10 cellular contexts compared by ENCODE assay signal in genomic region chr17:43517615-43518386, GRCh38. TPM values are rescaled to one million over a fixed set of nuclear protein-coding genes. Genes with fewer than 3 reads are reported as not detected.
DNase-seq lines count a peak whose midpoint lies in the region; ATAC-seq and TF ChIP-seq lines count a peak whose summit lies in the region.
"Had no signal": no experiment of that assay in that cellular context is flagged by ENCODE, and none has a peak within 500 bp of the region (broad histone marks: within the 10 kb centered on the region; RNA-seq: fewer than 3 reads in every experiment).

No MANE protein-coding gene starts in this region.

- H3K4me2 ChIP-seq in IMR-90 (ENCODE audit: low read depth, low read length) = no peak overlapping the region

- H3K27ac ChIP-seq in ACC112 (ENCODE audit: low read depth, low read length) (peak overlapping the region; percentile 82), IMR-90 (ENCODE audit: insufficient read depth, low read length) (no peak overlapping the region)
- H3K27ac ChIP-seq in naive thymus-derived CD4-positive, alpha-beta T cell (ENCODE audit: low read depth, low read length) = no peak overlapping the region

- no peak overlapping the region for H4K91ac ChIP-seq in IMR-90 (ENCODE audit: insufficient read depth, low read depth, low read length)

- H3K9me3 ChIP-seq in IMR-90 (ENCODE audit: control insufficient read depth, insufficient read depth, low read length) = no peaks in the 10 kb centered on the region
- no peaks in the 10 kb centered on the region for H3K9me3 ChIP-seq in naive thymus-derived CD4-positive, alpha-beta T cell (ENCODE audit: control insufficient read depth in 2 of 3, low read length in 3 of 3)

- no peak for TF ChIP-seq CTCF in IMR-90 (conservative IDR thresholded peaks at IDR 0.05; ENCODE audit: low read depth, low read length)
- no peak for TF ChIP-seq CTCF in fibroblast of pulmonary artery (IDR thresholded peaks at IDR 0.05; ENCODE audit: low read length, missing control alignments)

- no peak for TF ChIP-seq POLR2A in IMR-90 (IDR thresholded peaks at IDR 0.05; ENCODE audit: low read depth, low read length)

- DNase-seq in IMR-90 = peak; percentile 67
- peak; percentile 72 for DNase-seq in fibroblast of pulmonary artery (ENCODE audit: low read depth)
- no peak for DNase-seq in activated effector memory CD4-positive, alpha-beta T cell treated with anti-CD3 and anti-CD28 coated beads, Interleukin-2, amount 50 U/mL, for 16 hours
- DNase-seq in naive thymus-derived CD4-positive, alpha-beta T cell = no peak
- DNase-seq: CD8-positive, alpha-beta T cell had no signal

- CTCF ChIA-PET in IMR-90 (lab: Yijun Ruan, JAX) = interaction anchor here (1.1 kb wide), 1 partner anchor 156 kb away, joined by 4 read pairs; no protein-coding TSS in a partner anchor
- CTCF ChIA-PET in naive thymus-derived CD4-positive, alpha-beta T cell (lab: Charles Lee) = interaction anchor here (0.7 kb wide), 1 partner anchor 10 kb away, joined by 3 read pairs; no protein-coding TSS in a partner anchor

- H3K18ac ChIP-seq in IMR-90 (ENCODE audit: low read depth, low read length) = no peak overlapping the region

- peaks cover 8% of the 10 kb centered on the region in 2 experiments for H3K79me1 ChIP-seq in IMR-90 (ENCODE audit: low read depth in 1 of 2, low read length in 2 of 2)

- H3K4ac ChIP-seq in IMR-90 (ENCODE audit: low read depth, low read length) = no peak overlapping the region

- intact Hi-C loops in IMR-90 (cut with micrococcal nuclease) = loop anchor here (10.0 kb wide), 1 partner anchor 303 kb away; the partner anchor contains the start of gene TMEM106A
- intact Hi-C loops in naive thymus-derived CD4-positive, alpha-beta T cell (cut with micrococcal nuclease) = no loop called here

- H4K20me1 ChIP-seq in IMR-90 (ENCODE audit: insufficient read depth, low read length) = 0 out of 2 replicates have a peak, but pooled peaks cover 3% of the 10 kb centered on the region

- 100% methylated on average over 1 of the region's 8 CpGs; no CpG with 5 or more reads in 1 of the 2 experiments for WGBS in IMR-90 (ENCODE audit: extremely low coverage in 2 of 2, insufficient read length in 1 of 2), 2 experiments

- peaks cover 36% of the 10 kb centered on the region for H3K36me3 ChIP-seq in ACC112 (ENCODE audit: insufficient read depth, low read length)
- H3K36me3 ChIP-seq in IMR-90 (ENCODE audit: control insufficient read depth, insufficient read depth, low read length) = peaks cover 40% of the 10 kb centered on the region
- H3K36me3 ChIP-seq in naive thymus-derived CD4-positive, alpha-beta T cell (ENCODE audit: control insufficient read depth in 2 of 3, insufficient read depth in 3 of 3, low read length in 3 of 3) = peaks cover 22 to 94% (median 25%) of the 10 kb centered on the region in 3 experiments

- H3K27ac Mint-ChIP-seq in naive thymus-derived CD4-positive, alpha-beta T cell = no peak overlapping the region
- H3K27ac Mint-ChIP-seq: CD8-positive, alpha-beta T cell had no signal

- no peak overlapping the region for H2BK20ac ChIP-seq in IMR-90 (ENCODE audit: low read depth, low read length)

- no peaks in the 10 kb centered on the region for H3K9me1 ChIP-seq in IMR-90 (ENCODE audit: insufficient read depth, low read length)

- H3K4me1 Mint-ChIP-seq in naive thymus-derived CD4-positive, alpha-beta T cell = peaks cover 0 to 3% (median 0%) of the 10 kb centered on the region in 7 donors

- H3K4me1 ChIP-seq in ACC112 (ENCODE audit: control insufficient read depth, insufficient read depth, low read length, unreplicated experiment) (peaks cover 19% of the 10 kb centered on the region), IMR-90 (ENCODE audit: control insufficient read depth, insufficient read depth, low read length) (peaks cover 2% of the 10 kb centered on the region; the same call in 1 of the 2 replicates)
- H3K4me1 ChIP-seq in naive thymus-derived CD4-positive, alpha-beta T cell (ENCODE audit: control insufficient read depth in 2 of 2, insufficient read depth in 2 of 2, low read length in 2 of 2) = no peaks in the 10 kb centered on the region

- peaks cover 15 to 58% (median 32%) of the 10 kb centered on the region in 5 donors for H3K36me3 Mint-ChIP-seq in naive thymus-derived CD4-positive, alpha-beta T cell

- no peak overlapping the region for H3K14ac ChIP-seq in IMR-90 (replicated peaks; ENCODE audit: low read depth, low read length)

- H2AK5ac ChIP-seq in IMR-90 (ENCODE audit: low read depth, low read length) = no peak overlapping the region

- no peaks in the 10 kb centered on the region for H3K9me3 Mint-ChIP-seq in naive thymus-derived CD4-positive, alpha-beta T cell
- H3K9me3 Mint-ChIP-seq: CD8-positive, alpha-beta T cell had no signal

- peak; percentile 76 for ATAC-seq in GM18868 (IDR thresholded peaks at IDR 0.05; ENCODE audit: unreplicated experiment)
- peak; percentile 71 for ATAC-seq in IMR-90 (ENCODE audit: low read depth)
- no peak for ATAC-seq in HG02970 (IDR thresholded peaks at IDR 0.05; ENCODE audit: low FRiP score, unreplicated experiment)
- no peak for ATAC-seq in GM21825 (IDR thresholded peaks at IDR 0.05; ENCODE audit: unreplicated experiment)
- ATAC-seq in naive thymus-derived CD4-positive, alpha-beta T cell = no peak
- ATAC-seq: CD8-positive, alpha-beta T cell; HCT116 had no signal

- H3K4me3 ChIP-seq in ACC112 (ENCODE audit: low read depth, low read length) (peak overlapping the region; percentile 11; the same call in 1 of the 2 replicates), IMR-90 (ENCODE audit: insufficient read depth, low read depth, low read length) (no peak overlapping the region), fibroblast of pulmonary artery (replicated peaks; ENCODE audit: low read depth, low read length) (no peak overlapping the region)
- H3K4me3 ChIP-seq in naive thymus-derived CD4-positive, alpha-beta T cell (ENCODE audit: low read length) = no peak overlapping the region

- H4K5ac ChIP-seq in IMR-90 (ENCODE audit: low read depth, low read length) = no peak overlapping the region

- no peak overlapping the region for H2BK15ac ChIP-seq in IMR-90 (ENCODE audit: low read depth, low read length)

- H3K27me3 ChIP-seq in ACC112 (ENCODE audit: insufficient read depth, low read length) (no peaks in the 10 kb centered on the region), IMR-90 (ENCODE audit: control insufficient read depth, insufficient read depth, low read length) (no peaks in the 10 kb centered on the region)
- H3K27me3 ChIP-seq in naive thymus-derived CD4-positive, alpha-beta T cell (ENCODE audit: control insufficient read depth in 2 of 2, insufficient read depth in 2 of 2, low read length in 2 of 2) = no peaks in the 10 kb centered on the region

- H3K79me2 ChIP-seq in ACC112 (ENCODE audit: control insufficient read depth, insufficient read depth, low read length, unreplicated experiment) = no peaks in the 10 kb centered on the region

- H3K23ac ChIP-seq in IMR-90 (ENCODE audit: low read depth, low read length) = no peak overlapping the region

- no peak overlapping the region for H3K9ac ChIP-seq in IMR-90 (ENCODE audit: low read depth, low read length)

- no peak overlapping the region for H3K56ac ChIP-seq in IMR-90 (ENCODE audit: extremely low read depth, insufficient read depth, low read length)

- H2BK5ac ChIP-seq in IMR-90 (ENCODE audit: low read depth, low read length, poor library complexity, severe bottlenecking) = no peak overlapping the region

- no peaks in the 10 kb centered on the region for H3K27me3 Mint-ChIP-seq in naive thymus-derived CD4-positive, alpha-beta T cell

- no peak overlapping the region for H4K8ac ChIP-seq in IMR-90 (ENCODE audit: low read depth in 2 of 2, low read length in 2 of 2)

- H2BK120ac ChIP-seq in IMR-90 (ENCODE audit: low read depth, low read length) = no peak overlapping the region

- H3K4me3 Mint-ChIP-seq in naive thymus-derived CD4-positive, alpha-beta T cell = no peak overlapping the region
- H3K4me3 Mint-ChIP-seq: CD8-positive, alpha-beta T cell had no signal

- H2AFZ ChIP-seq in ACC112 (ENCODE audit: low read length, unreplicated experiment) (no peak overlapping the region), IMR-90 (replicated peaks; ENCODE audit: low read length, poor library complexity) (no peak overlapping the region)

- POLR2A ChIA-PET in IMR-90 (lab: Charles Lee; ENCODE audit: unreplicated experiment) = no interaction called here
- POLR2A ChIA-PET in naive thymus-derived CD4-positive, alpha-beta T cell (lab: Charles Lee) = no interaction called here

- no TSS peak for BruUV-seq in IMR-90 (replicated peaks; lab: Mats Ljungman, UMichigan)

- dilution Hi-C loops in IMR-90 (cut with HindIII; ENCODE audit: low sequenced_read_pairs, unreplicated experiment) = no loop called here

- in situ Hi-C loops in IMR-90 (cut with MboI; ENCODE audit: low sequenced_read_pairs) = no loop called here

- no peak overlapping the region for H2AK9ac ChIP-seq in IMR-90 (replicated peaks; ENCODE audit: low read depth, low read length, poor library complexity)

- 0 out of 2 replicates have a peak, but pooled peaks have one; percentile 3 for TF ChIP-seq RAD21 in IMR-90 (IDR thresholded peaks at IDR 0.05; ENCODE audit: low read length)

TF ChIP-seq in IMR-90, 13 proteins besides CTCF, POLR2A, EP300 and RAD21 (continues in another document):
- TF ChIP-seq CEBPB (IDR thresholded peaks at IDR 0.05; ENCODE audit: low read depth, low read length) (no peak), NFE2L2 (IDR thresholded peaks at IDR 0.05; ENCODE audit: low read depth, low read length) (no peak), SMC3 (IDR thresholded peaks at IDR 0.05; ENCODE audit: low read depth, low read length) (no peak)

RNA-seq across cellular contexts. Expression of gene ETV4, which starts 28.3 kb away (rescaled TPM):
- total RNA-seq in IMR-90 (2012; rRNA removed) = 3.3 and 4.3 TPM in 2 replicates
- 12.7 and 13.2 TPM in 2 replicates for polyA plus RNA-seq in IMR-90 (2012; rRNA removed)
- 9.5 TPM in 2 replicates for polyA plus RNA-seq in IMR-90 (2012; cell fraction: cytosol; rRNA removed)
- polyA plus RNA-seq in IMR-90 (2012; cell fraction: nucleus; rRNA removed; ENCODE audit: low replicate concordance) = 17.9 and 24.9 TPM in 2 replicates
- total RNA-seq in naive thymus-derived CD4-positive, alpha-beta T cell = under 1 TPM in 1 of 5 experiments, not detected in 4; 0.85 TPM
- polyA plus RNA-seq in naive thymus-derived CD4-positive, alpha-beta T cell = not detected
- total RNA-seq: CD8-positive, alpha-beta T cell had no signal

RNA-seq across cellular contexts. Expression of gene DHX8, which starts 34.0 kb away (rescaled TPM):
- 50.0 TPM in 2 replicates for total RNA-seq in IMR-90 (2012; rRNA removed)
- 21.8 and 22.6 TPM in 2 replicates for polyA plus RNA-seq in IMR-90 (2012; rRNA removed)
- polyA plus RNA-seq in IMR-90 (2012; cell fraction: cytosol; rRNA removed) = 8.8 and 12.4 TPM in 2 replicates
- polyA plus RNA-seq in IMR-90 (2012; cell fraction: nucleus; rRNA removed; ENCODE audit: low replicate concordance) = 14.1 and 32.4 TPM in 2 replicates
- 10 to 100 TPM; 67.7 to 93.4 (median 77.8) TPM for total RNA-seq in naive thymus-derived CD4-positive, alpha-beta T cell
- 10 to 100 TPM; 23.5 to 29.0 TPM for polyA plus RNA-seq in naive thymus-derived CD4-positive, alpha-beta T cell

Comparison
In these comparisons a context has a peak if more than half of its experiments do, and no peak if none do; other contexts are left out.
1. ATAC-seq: peak in GM18868 (single experiment) and IMR-90 (single experiment); none in HG02970 (single experiment), GM21825 (single experiment) and naive thymus-derived CD4-positive, alpha-beta T cell (single experiment).
2. DNase-seq: peak in IMR-90 (single experiment) and fibroblast of pulmonary artery (single experiment); none in activated effector memory CD4-positive, alpha-beta T cell treated with anti-CD3 and anti-CD28 coated beads, Interleukin-2, amount 50 U/mL, for 16 hours (single experiment) and naive thymus-derived CD4-positive, alpha-beta T cell (0 of 9).